ENCODE assay signal across 8 cellular contexts in the genomic region with DNA sequence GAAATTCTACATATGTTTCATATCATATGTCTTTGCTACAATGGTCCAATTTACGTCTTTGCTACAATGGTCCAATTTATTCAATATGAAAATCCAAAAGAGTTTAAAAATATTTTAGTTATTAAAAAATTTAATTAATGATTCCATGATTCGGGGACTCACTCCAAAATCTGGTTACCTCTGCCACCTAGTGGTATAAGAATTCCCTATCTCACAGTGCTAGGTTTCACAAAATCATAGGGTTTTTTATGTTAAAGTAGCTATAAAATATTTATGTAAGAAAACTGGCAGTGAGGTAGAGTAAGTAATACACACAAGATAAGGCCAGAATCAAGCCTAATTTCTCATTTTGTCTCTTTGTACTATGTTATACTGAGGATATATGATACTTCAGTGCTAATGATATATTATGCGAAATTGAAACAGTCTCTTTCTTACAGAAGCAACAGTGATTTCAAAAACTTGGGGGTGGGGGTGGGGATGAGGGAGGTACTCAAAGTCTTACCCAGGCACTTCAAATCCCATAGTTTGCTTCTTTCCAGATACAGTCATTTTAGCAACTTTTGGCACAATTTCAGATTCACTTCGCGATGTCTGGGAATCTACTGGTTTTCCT. TPM values are rescaled to one million over a fixed set of nuclear protein-coding genes. Genes with fewer than 3 reads are reported as not detected.
DNase-seq lines count a peak whose midpoint lies in the region; ATAC-seq and TF ChIP-seq lines count a peak whose summit lies in the region.

No MANE protein-coding gene starts in this region.

- no peak overlapping the region for H3K9ac ChIP-seq in smooth muscle cell (ENCODE audit: low read depth)

- no peaks in the 10 kb centered on the region for H3F3A ChIP-seq in smooth muscle cell (ENCODE audit: low read depth)

- peaks cover 21% of the 10 kb centered on the region for H4K20me1 ChIP-seq in smooth muscle cell (ENCODE audit: low read depth)

- no peak overlapping the region for H3K27ac ChIP-seq in smooth muscle cell (ENCODE audit: low read depth)

- no peaks in the 10 kb centered on the region for H3K27me3 ChIP-seq in smooth muscle cell (ENCODE audit: low read depth)

- no peak overlapping the region for H3K4me3 ChIP-seq in epithelial cell of proximal tubule (ENCODE audit: low read depth, low read length)
- H3K4me3 ChIP-seq in smooth muscle cell, result no peak overlapping the region

- no peaks in the 10 kb centered on the region for H3K36me3 ChIP-seq in smooth muscle cell (ENCODE audit: low read depth)

- H3K79me2 ChIP-seq in smooth muscle cell (ENCODE audit: low read depth), result no peaks in the 10 kb centered on the region

- no peaks in the 10 kb centered on the region for H3K4me1 ChIP-seq in smooth muscle cell (ENCODE audit: low read depth)

- no peaks in the 10 kb centered on the region for H3K9me3 ChIP-seq in smooth muscle cell (replicated peaks; ENCODE audit: low read depth)

- TF ChIP-seq CTCF in epithelial cell of proximal tubule (conservative IDR thresholded peaks at IDR 0.05; ENCODE audit: low read depth, low read length) (peak; percentile 71), smooth muscle cell (IDR thresholded peaks at IDR 0.05; ENCODE audit: borderline replicate concordance, insufficient read depth, poor library complexity, severe bottlenecking) (peak; percentile 54)

- H3K4me2 ChIP-seq in smooth muscle cell, result no peak overlapping the region

- 95% methylated on average over 5 of the region's 5 CpGs for WGBS in smooth muscle cell (ENCODE audit: low lambda C conversion rate)

- no peak overlapping the region for H2AFZ ChIP-seq in smooth muscle cell (ENCODE audit: low read depth)

- DNase-seq in NCI-H2171 treated with DMSO at 0.1 percent for 48 hours (lab: John Stamatoyannopoulos, UW) (peak; percentile 16), NCI-H2171 (lab: John Stamatoyannopoulos, UW) (no peak), NCI-H460 (ENCODE audit: extremely low read depth, low read depth) (peak; percentile 0), epithelial cell of proximal tubule (ENCODE audit: low read depth) (no peak), smooth muscle cell (lab: John Stamatoyannopoulos, UW; ENCODE audit: unreplicated experiment) (no peak), activated gamma-delta T cell treated with Interleukin-2 at 50 U/mL for 16 hours (no peak), RPMI8226 (no peak)

- ATAC-seq in GM18867 (IDR thresholded peaks at IDR 0.05; ENCODE audit: unreplicated experiment), result no peak

RNA-seq across cellular contexts. Expression of gene HBS1L, which starts 52.3 kb away (rescaled TPM):
- 83.8 and 85.5 TPM in 2 replicates for total RNA-seq in NCI-H460 (2014; rRNA removed; shearing (Covaris generic))
- 39.8 and 62.1 TPM in 2 replicates for polyA plus RNA-seq in NCI-H460 (2014; cell fraction: nucleus; rRNA removed)
- total RNA-seq in epithelial cell of proximal tubule, result 73.1 and 91.7 TPM in 2 replicates
- total RNA-seq in smooth muscle cell, result 84.8 and 136 TPM in 2 replicates
- polyA plus RNA-seq in smooth muscle cell, result 58.6 and 64.3 TPM in 2 replicates

RNA-seq across cellular contexts. Expression of gene ALDH8A1, which starts 52.4 kb away (rescaled TPM):
- 0.20 TPM in 1 of 2 replicates, not detected in the other for total RNA-seq in NCI-H460 (2014; rRNA removed; shearing (Covaris generic))
- polyA plus RNA-seq in NCI-H460 (2014; cell fraction: nucleus; rRNA removed), result 0.39 and 3.2 TPM in 2 replicates
- total RNA-seq in epithelial cell of proximal tubule (0.14 and 0.40 TPM in 2 replicates), smooth muscle cell (1.9 and 11.2 TPM in 2 replicates)
- polyA plus RNA-seq in smooth muscle cell, result 0.64 TPM in 1 of 2 replicates, not detected in the other

Comparison
In these comparisons a context has a peak if more than half of its experiments do, and no peak if none do; other contexts are left out.
1. DNase-seq: peak in NCI-H2171 treated with DMSO at 0.1 percent for 48 hours (single experiment) and NCI-H460 (single experiment); none in NCI-H2171 (single experiment), epithelial cell of proximal tubule (single experiment), smooth muscle cell (single experiment), activated gamma-delta T cell treated with Interleukin-2 at 50 U/mL for 16 hours (single experiment) and RPMI8226 (single experiment).